ENCODE assay signal across 9 cellular contexts in the genomic region with DNA sequence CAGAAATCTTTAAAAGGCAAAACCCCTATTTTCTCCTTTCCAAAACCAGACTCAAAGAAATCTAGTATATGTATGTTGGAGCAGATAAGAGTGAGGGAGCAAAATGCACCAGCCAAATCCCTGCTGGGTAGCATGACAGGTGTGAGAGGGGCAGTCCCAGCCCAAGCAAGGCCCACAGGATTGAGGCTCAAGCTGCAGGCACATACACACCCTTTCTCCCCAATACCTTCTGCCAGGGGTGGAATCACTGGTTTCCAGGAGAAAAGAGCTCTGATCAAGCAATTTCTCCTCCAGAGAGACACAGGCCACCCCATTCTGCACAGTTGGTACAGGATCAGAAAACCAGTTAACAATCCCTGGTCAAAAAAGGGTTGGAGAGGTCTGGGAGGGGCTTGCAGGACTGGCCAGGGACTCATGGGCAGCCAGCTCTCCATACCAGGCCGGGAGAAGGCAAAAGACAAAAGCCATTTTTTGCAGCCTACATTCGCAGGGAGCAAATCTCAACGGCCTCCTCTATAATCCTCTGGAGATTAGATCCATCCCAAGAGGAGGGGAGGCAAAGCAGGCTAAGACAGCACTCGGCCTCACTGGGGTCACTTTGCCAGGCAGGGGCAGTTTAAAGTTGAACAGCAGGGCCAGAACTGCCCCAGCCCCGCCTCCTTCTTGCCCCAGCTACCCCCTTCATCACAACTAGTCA. TPM values are rescaled to one million over a fixed set of nuclear protein-coding genes. Genes with fewer than 3 reads are reported as not detected.
A peak's percentile ranks its signal among the peaks of the same experiment; 100 is the strongest.
DNase-seq lines count a peak whose midpoint lies in the region; ATAC-seq, FAIRE-seq and TF ChIP-seq lines count a peak whose summit lies in the region.
"Had no signal": no experiment of that assay in that cellular context is flagged by ENCODE, and none has a peak within 500 bp of the region (broad histone marks: within the 10 kb centered on the region; RNA-seq: fewer than 3 reads in every experiment).

No MANE protein-coding gene starts in this region.

- no peak for ATAC-seq in HG02798 (IDR thresholded peaks at IDR 0.05; ENCODE audit: poor library complexity, unreplicated experiment)
- no peak for ATAC-seq in HG03342 (IDR thresholded peaks at IDR 0.05; ENCODE audit: unreplicated experiment)
- ATAC-seq in GM18519 (IDR thresholded peaks at IDR 0.05; ENCODE audit: low FRiP score, unreplicated experiment), result no peak

- H3K4me1 ChIP-seq in kidney (ENCODE audit: control insufficient read depth in 1 of 2, insufficient read depth in 1 of 2, low read depth in 1 of 2, low read length in 2 of 2), result peaks cover 28 to 40% of the 10 kb centered on the region in 2 donors

- intact Hi-C loops in activated CD4-positive, alpha-beta T cell treated with anti-CD3 and anti-CD28 coated beads, Interleukin-2, amount 10 ng/mL, durations not matched to agents 24 days and 14 days (cut with micrococcal nuclease), result no loop called here
- intact Hi-C loops in activated T-helper 2 cell treated with anti-CD3 and anti-CD28 coated beads, Interferon-gamma antibody, Interleukin-2, Interleukin-4, amounts not matched to agents 10 μg/mL and 5 μg/mL and 100 μg/mL, durations not matched to agents 14 hours and 24 hours and 36 hours (cut with micrococcal nuclease), result loop anchor here (5.0 kb wide), 1 partner anchor 206 kb away; a partner anchor contains a TSS
- intact Hi-C loops in kidney (cut with DNase I), result no loop called here

- peak overlapping the region; percentile 86 for H3K27ac Mint-ChIP-seq in activated CD4-positive, alpha-beta T cell treated with anti-CD3 and anti-CD28 coated beads, Interleukin-2, amount 10 ng/mL, durations not matched to agents 24 days and 14 days
- H3K27ac Mint-ChIP-seq in activated T-helper 2 cell treated with anti-CD3 and anti-CD28 coated beads, Interferon-gamma antibody, Interleukin-2, Interleukin-4, amounts not matched to agents 10 μg/mL and 5 μg/mL and 100 μg/mL, durations not matched to agents 14 hours and 24 hours and 36 hours, result peak overlapping the region; percentile 56

- H3K27ac ChIP-seq in kidney (ENCODE audit: low read depth in 2 of 2, low read length in 2 of 2) (no peak overlapping the region), temporal lobe (ENCODE audit: low read depth, low read length) (peak overlapping the region; percentile 5)

- peaks cover 50% of the 10 kb centered on the region for H3K4me1 Mint-ChIP-seq in activated CD4-positive, alpha-beta T cell treated with anti-CD3 and anti-CD28 coated beads, Interleukin-2, amount 10 ng/mL, durations not matched to agents 24 days and 14 days
- H3K4me1 Mint-ChIP-seq in activated T-helper 2 cell treated with anti-CD3 and anti-CD28 coated beads, Interferon-gamma antibody, Interleukin-2, Interleukin-4, amounts not matched to agents 10 μg/mL and 5 μg/mL and 100 μg/mL, durations not matched to agents 14 hours and 24 hours and 36 hours (ENCODE audit: low read depth), result peaks cover 45% of the 10 kb centered on the region

- H3K9ac ChIP-seq in kidney (ENCODE audit: low read length in 2 of 2), result peak overlapping the region; percentile 74 to 85

- no peak for FAIRE-seq in kidney (lab: Jason Lieb, UNC)

- peaks cover 8 to 14% of the 10 kb centered on the region in 2 donors for H3K36me3 ChIP-seq in kidney (ENCODE audit: control insufficient read depth in 1 of 2, insufficient read depth in 2 of 2, low read length in 2 of 2)

- H3K4me3 ChIP-seq in kidney (ENCODE audit: low read length in 2 of 2), result peak overlapping the region; percentile 70 to 96

- no peaks in the 10 kb centered on the region for H3K27me3 Mint-ChIP-seq in activated CD4-positive, alpha-beta T cell treated with anti-CD3 and anti-CD28 coated beads, Interleukin-2, amount 10 ng/mL, durations not matched to agents 24 days and 14 days
- H3K27me3 Mint-ChIP-seq in activated T-helper 2 cell treated with anti-CD3 and anti-CD28 coated beads, Interferon-gamma antibody, Interleukin-2, Interleukin-4, amounts not matched to agents 10 μg/mL and 5 μg/mL and 100 μg/mL, durations not matched to agents 14 hours and 24 hours and 36 hours (ENCODE audit: low read depth), result no peaks in the 10 kb centered on the region

- H3K9me3 Mint-ChIP-seq in activated CD4-positive, alpha-beta T cell treated with anti-CD3 and anti-CD28 coated beads, Interleukin-2, amount 10 ng/mL, durations not matched to agents 24 days and 14 days, result no peaks in the 10 kb centered on the region
- H3K9me3 Mint-ChIP-seq in activated T-helper 2 cell treated with anti-CD3 and anti-CD28 coated beads, Interferon-gamma antibody, Interleukin-2, Interleukin-4, amounts not matched to agents 10 μg/mL and 5 μg/mL and 100 μg/mL, durations not matched to agents 14 hours and 24 hours and 36 hours, result no peaks in the 10 kb centered on the region

- peaks cover 35% of the 10 kb centered on the region for H3K36me3 Mint-ChIP-seq in activated CD4-positive, alpha-beta T cell treated with anti-CD3 and anti-CD28 coated beads, Interleukin-2, amount 10 ng/mL, durations not matched to agents 24 days and 14 days (ENCODE audit: low read depth)
- peaks cover 42% of the 10 kb centered on the region for H3K36me3 Mint-ChIP-seq in activated T-helper 2 cell treated with anti-CD3 and anti-CD28 coated beads, Interferon-gamma antibody, Interleukin-2, Interleukin-4, amounts not matched to agents 10 μg/mL and 5 μg/mL and 100 μg/mL, durations not matched to agents 14 hours and 24 hours and 36 hours (ENCODE audit: low read depth)

- DNase-seq in activated CD4-positive, alpha-beta T cell treated with anti-CD3 and anti-CD28 coated beads, Interleukin-2, amount 10 ng/mL, durations not matched to agents 24 days and 14 days, result peak; percentile 63
- DNase-seq in activated CD4-positive, alpha-beta T cell treated with anti-CD3 and anti-CD28 coated beads for 48 hours, result no peak
- DNase-seq in activated T-helper 2 cell treated with anti-CD3 and anti-CD28 coated beads, Interferon-gamma antibody, Interleukin-2, Interleukin-4, amounts not matched to agents 10 μg/mL and 5 μg/mL and 100 μg/mL, durations not matched to agents 14 hours and 24 hours and 36 hours (ENCODE audit: low spot score), result no peak
- no peak for DNase-seq in kidney

- TF ChIP-seq CTCF in kidney (IDR thresholded peaks at IDR 0.05; ENCODE audit: borderline replicate concordance, extremely low read depth, insufficient read depth), result no peak

- peak overlapping the region; percentile 98 for H3K4me3 Mint-ChIP-seq in activated CD4-positive, alpha-beta T cell treated with anti-CD3 and anti-CD28 coated beads, Interleukin-2, amount 10 ng/mL, durations not matched to agents 24 days and 14 days
- peak overlapping the region; percentile 92 for H3K4me3 Mint-ChIP-seq in activated T-helper 2 cell treated with anti-CD3 and anti-CD28 coated beads, Interferon-gamma antibody, Interleukin-2, Interleukin-4, amounts not matched to agents 10 μg/mL and 5 μg/mL and 100 μg/mL, durations not matched to agents 14 hours and 24 hours and 36 hours (ENCODE audit: low read depth)

- H3K9me3 ChIP-seq in kidney (ENCODE audit: control insufficient read depth in 1 of 2, low read length in 2 of 2), result no peaks in the 10 kb centered on the region

RNA-seq across cellular contexts. Expression of a gene that starts 2.1 kb away (rescaled TPM):
- 101 TPM in 2 replicates for total RNA-seq in activated CD4-positive, alpha-beta T cell treated with anti-CD3 and anti-CD28 coated beads, Interleukin-2, amount 10 ng/mL, durations not matched to agents 24 days and 14 days
- 93.3 and 100 TPM in 2 replicates for total RNA-seq in activated T-helper 2 cell treated with anti-CD3 and anti-CD28 coated beads, Interferon-gamma antibody, Interleukin-2, Interleukin-4, amounts not matched to agents 10 μg/mL and 5 μg/mL and 100 μg/mL, durations not matched to agents 14 hours and 24 hours and 36 hours
- total RNA-seq in kidney (89.9 TPM), temporal lobe (38.4 TPM)
- polyA plus RNA-seq in kidney (ENCODE audit: insufficient read depth, low read depth, low replicate concordance), result 5.0 TPM

RNA-seq across cellular contexts. Expression of a gene that starts 11.3 kb away (rescaled TPM):
- 10.9 and 11.8 TPM in 2 replicates for total RNA-seq in activated CD4-positive, alpha-beta T cell treated with anti-CD3 and anti-CD28 coated beads, Interleukin-2, amount 10 ng/mL, durations not matched to agents 24 days and 14 days
- total RNA-seq in activated T-helper 2 cell treated with anti-CD3 and anti-CD28 coated beads, Interferon-gamma antibody, Interleukin-2, Interleukin-4, amounts not matched to agents 10 μg/mL and 5 μg/mL and 100 μg/mL, durations not matched to agents 14 hours and 24 hours and 36 hours, result 14.2 and 16.0 TPM in 2 replicates
- total RNA-seq in kidney (0.69 TPM), temporal lobe (0.49 TPM)
- 0.52 TPM for polyA plus RNA-seq in kidney (ENCODE audit: insufficient read depth, low read depth, low replicate concordance)

RNA-seq across cellular contexts. Expression of a gene that starts 36.1 kb away (rescaled TPM):
- 0.07 and 0.09 TPM in 2 replicates for total RNA-seq in activated CD4-positive, alpha-beta T cell treated with anti-CD3 and anti-CD28 coated beads, Interleukin-2, amount 10 ng/mL, durations not matched to agents 24 days and 14 days
- not detected in 2 replicates for total RNA-seq in activated T-helper 2 cell treated with anti-CD3 and anti-CD28 coated beads, Interferon-gamma antibody, Interleukin-2, Interleukin-4, amounts not matched to agents 10 μg/mL and 5 μg/mL and 100 μg/mL, durations not matched to agents 14 hours and 24 hours and 36 hours
- 1.6 TPM for total RNA-seq in kidney
- 0.54 TPM for polyA plus RNA-seq in kidney (ENCODE audit: insufficient read depth, low read depth, low replicate concordance)
- under 0.01 TPM for total RNA-seq in temporal lobe
- total RNA-seq: T-helper 1 cell treated with Interleukin-12 subunit alpha and Interleukin-12 subunit beta and Interleukin-4 antibody, amounts not matched to agents 30 ng/mL and 1 ng/mL, for 36 hours had no signal

RNA-seq across cellular contexts. Expression of a gene that starts 39.9 kb away (rescaled TPM):
- 75.3 and 89.8 TPM in 2 replicates for total RNA-seq in activated CD4-positive, alpha-beta T cell treated with anti-CD3 and anti-CD28 coated beads, Interleukin-2, amount 10 ng/mL, durations not matched to agents 24 days and 14 days
- total RNA-seq in activated T-helper 2 cell treated with anti-CD3 and anti-CD28 coated beads, Interferon-gamma antibody, Interleukin-2, Interleukin-4, amounts not matched to agents 10 μg/mL and 5 μg/mL and 100 μg/mL, durations not matched to agents 14 hours and 24 hours and 36 hours, result 65.1 and 65.7 TPM in 2 replicates
- 57.1 TPM for total RNA-seq in kidney
- polyA plus RNA-seq in kidney (ENCODE audit: insufficient read depth, low read depth, low replicate concordance), result 58.4 TPM
- 19.4 TPM for total RNA-seq in temporal lobe

RNA-seq across cellular contexts. Expression of a gene that starts 52.1 kb away (rescaled TPM):
- 39.9 and 43.7 TPM in 2 replicates for total RNA-seq in activated CD4-positive, alpha-beta T cell treated with anti-CD3 and anti-CD28 coated beads, Interleukin-2, amount 10 ng/mL, durations not matched to agents 24 days and 14 days
- 47.1 and 53.5 TPM in 2 replicates for total RNA-seq in activated T-helper 2 cell treated with anti-CD3 and anti-CD28 coated beads, Interferon-gamma antibody, Interleukin-2, Interleukin-4, amounts not matched to agents 10 μg/mL and 5 μg/mL and 100 μg/mL, durations not matched to agents 14 hours and 24 hours and 36 hours
- total RNA-seq in kidney (64.8 TPM), temporal lobe (59.5 TPM)
- polyA plus RNA-seq in kidney (ENCODE audit: insufficient read depth, low read depth, low replicate concordance), result 21.2 TPM
